Comparison of ENCODE assay signal across 8 cellular contexts in genomic region chr1:68232354-68233148, GRCh38.
DNase-seq lines count a peak whose midpoint lies in the region.

WLS (minus strand) TSS chr1:68232523; CDS start chr1:68232299, 224 bp downstream.

- DNase-seq in NCI-H524 (lab: John Stamatoyannopoulos, UW) (peak; percentile 49 to 77), NCI-H524 treated with DMSO at 0.1 percent for 48 hours (lab: John Stamatoyannopoulos, UW) (no peak), NCI-H226 (peak; percentile 52), caudate nucleus (lab: John Stamatoyannopoulos, UW) (peak in 55 of 61 donors; percentile 16 to 75 (median 56)), iPS-NIHi7 (ENCODE audit: extremely low spot score) (peak; percentile 73), skeletal muscle cell (ENCODE audit: low read depth) (peak; percentile 60)
- DNase-seq in stimulated activated CD4-positive, alpha-beta T cell treated with anti-CD3 and anti-CD28 coated beads, Interleukin-4, amount 100 ng/mL, for 4 hours: no peak
- no peak for DNase-seq in stimulated activated CD8-positive, alpha-beta memory T cell treated with anti-CD3 and anti-CD28 coated beads, Interleukin-4, amount 100 ng/mL, for 48 hours

- peak within 1 kb of the TSS; percentile 80 for H3K27ac ChIP-seq in caudate nucleus (ENCODE audit: low read depth, low read length)

- peak within 1 kb of the TSS; percentile 93 for H3K4me3 ChIP-seq in skeletal muscle cell (ENCODE audit: low read depth, low read length)

Comparison
In these comparisons a context has a peak if more than half of its experiments do, and no peak if none do; other contexts are left out.
1. DNase-seq: peak in NCI-H524 (2 of 2), NCI-H226 (single experiment), caudate nucleus (55 of 61), iPS-NIHi7 (single experiment) and skeletal muscle cell (single experiment); none in NCI-H524 treated with DMSO at 0.1 percent for 48 hours (single experiment), stimulated activated CD4-positive, alpha-beta T cell treated with anti-CD3 and anti-CD28 coated beads, Interleukin-4, amount 100 ng/mL, for 4 hours (0 of 2) and stimulated activated CD8-positive, alpha-beta memory T cell treated with anti-CD3 and anti-CD28 coated beads, Interleukin-4, amount 100 ng/mL, for 48 hours (single experiment).